Comparison of ENCODE assay signal across 1 cellular context in the genomic region with DNA sequence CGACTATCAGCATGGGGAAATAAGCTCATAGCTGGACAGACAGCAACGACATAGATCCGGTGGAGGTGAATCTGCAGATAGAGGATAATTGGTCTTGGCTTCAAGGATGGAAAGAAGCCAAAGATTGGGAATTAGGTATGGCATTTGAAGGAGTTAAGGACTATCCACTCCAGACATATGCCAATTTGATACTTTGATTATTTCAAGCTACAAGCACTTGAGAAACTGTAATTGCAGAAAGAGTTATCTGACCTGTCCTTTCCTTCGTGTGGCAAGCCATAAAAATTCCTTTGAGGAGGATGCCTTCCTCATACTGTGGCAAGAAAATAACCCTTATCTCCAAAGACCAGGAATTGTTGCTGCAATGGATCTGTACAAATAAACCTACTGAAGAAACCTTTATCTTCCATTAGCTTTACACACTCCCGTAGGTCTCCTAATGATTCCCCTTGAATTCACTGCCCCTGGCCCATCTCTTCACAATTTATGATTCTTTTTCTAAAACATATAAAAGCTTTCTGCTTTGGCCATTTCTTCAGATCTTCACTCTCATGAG.
TF ChIP-seq lines count a peak whose summit lies in the region.

No MANE protein-coding gene starts in this region.

TF ChIP-seq in K562, 482 proteins besides CTCF, POLR2A, EP300 and RAD21 (continued from another document):
- TF ChIP-seq, protein P1, sequence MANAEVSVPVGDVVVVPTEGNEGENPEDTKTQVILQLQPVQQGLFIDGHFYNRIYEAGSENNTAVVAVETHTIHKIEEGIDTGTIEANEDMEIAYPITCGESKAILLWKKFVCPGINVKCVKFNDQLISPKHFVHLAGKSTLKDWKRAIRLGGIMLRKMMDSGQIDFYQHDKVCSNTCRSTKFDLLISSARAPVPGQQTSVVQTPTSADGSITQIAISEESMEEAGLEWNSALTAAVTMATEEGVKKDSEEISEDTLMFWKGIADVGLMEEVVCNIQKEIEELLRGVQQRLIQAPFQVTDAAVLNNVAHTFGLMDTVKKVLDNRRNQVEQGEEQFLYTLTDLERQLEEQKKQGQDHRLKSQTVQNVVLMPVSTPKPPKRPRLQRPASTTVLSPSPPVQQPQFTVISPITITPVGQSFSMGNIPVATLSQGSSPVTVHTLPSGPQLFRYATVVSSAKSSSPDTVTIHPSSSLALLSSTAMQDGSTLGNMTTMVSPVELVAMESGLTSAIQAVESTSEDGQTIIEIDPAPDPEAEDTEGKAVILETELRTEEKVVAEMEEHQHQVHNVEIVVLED (CRISPR knock-in tag; IDR thresholded peaks at IDR 0.05): no peak
- no peak for TF ChIP-seq HLTF (IDR thresholded peaks at IDR 0.05)
- TF ChIP-seq, protein P2, sequence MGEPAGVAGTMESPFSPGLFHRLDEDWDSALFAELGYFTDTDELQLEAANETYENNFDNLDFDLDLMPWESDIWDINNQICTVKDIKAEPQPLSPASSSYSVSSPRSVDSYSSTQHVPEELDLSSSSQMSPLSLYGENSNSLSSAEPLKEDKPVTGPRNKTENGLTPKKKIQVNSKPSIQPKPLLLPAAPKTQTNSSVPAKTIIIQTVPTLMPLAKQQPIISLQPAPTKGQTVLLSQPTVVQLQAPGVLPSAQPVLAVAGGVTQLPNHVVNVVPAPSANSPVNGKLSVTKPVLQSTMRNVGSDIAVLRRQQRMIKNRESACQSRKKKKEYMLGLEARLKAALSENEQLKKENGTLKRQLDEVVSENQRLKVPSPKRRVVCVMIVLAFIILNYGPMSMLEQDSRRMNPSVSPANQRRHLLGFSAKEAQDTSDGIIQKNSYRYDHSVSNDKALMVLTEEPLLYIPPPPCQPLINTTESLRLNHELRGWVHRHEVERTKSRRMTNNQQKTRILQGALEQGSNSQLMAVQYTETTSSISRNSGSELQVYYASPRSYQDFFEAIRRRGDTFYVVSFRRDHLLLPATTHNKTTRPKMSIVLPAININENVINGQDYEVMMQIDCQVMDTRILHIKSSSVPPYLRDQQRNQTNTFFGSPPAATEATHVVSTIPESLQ (CRISPR knock-in tag; IDR thresholded peaks at IDR 0.05): no peak
- no peak for TF ChIP-seq MECOM (CRISPR knock-in tag; IDR thresholded peaks at IDR 0.05)
- TF ChIP-seq RNF2 (IDR thresholded peaks at IDR 0.05): no peak
- TF ChIP-seq XRCC3 (IDR thresholded peaks at IDR 0.05): no peak
- TF ChIP-seq ZNF57 (CRISPR knock-in tag; IDR thresholded peaks at IDR 0.05): no peak
- TF ChIP-seq ZNF253 (CRISPR knock-in tag; conservative IDR thresholded peaks at IDR 0.05): no peak
- TF ChIP-seq EWSR1 (IDR thresholded peaks at IDR 0.05; ENCODE audit: borderline replicate concordance, low read depth, partially characterized antibody): no peak
- no peak for TF ChIP-seq NR3C1 (CRISPR knock-in tag; IDR thresholded peaks at IDR 0.05)
